ENCODE assay signal across 2 cellular contexts in the genomic region with DNA sequence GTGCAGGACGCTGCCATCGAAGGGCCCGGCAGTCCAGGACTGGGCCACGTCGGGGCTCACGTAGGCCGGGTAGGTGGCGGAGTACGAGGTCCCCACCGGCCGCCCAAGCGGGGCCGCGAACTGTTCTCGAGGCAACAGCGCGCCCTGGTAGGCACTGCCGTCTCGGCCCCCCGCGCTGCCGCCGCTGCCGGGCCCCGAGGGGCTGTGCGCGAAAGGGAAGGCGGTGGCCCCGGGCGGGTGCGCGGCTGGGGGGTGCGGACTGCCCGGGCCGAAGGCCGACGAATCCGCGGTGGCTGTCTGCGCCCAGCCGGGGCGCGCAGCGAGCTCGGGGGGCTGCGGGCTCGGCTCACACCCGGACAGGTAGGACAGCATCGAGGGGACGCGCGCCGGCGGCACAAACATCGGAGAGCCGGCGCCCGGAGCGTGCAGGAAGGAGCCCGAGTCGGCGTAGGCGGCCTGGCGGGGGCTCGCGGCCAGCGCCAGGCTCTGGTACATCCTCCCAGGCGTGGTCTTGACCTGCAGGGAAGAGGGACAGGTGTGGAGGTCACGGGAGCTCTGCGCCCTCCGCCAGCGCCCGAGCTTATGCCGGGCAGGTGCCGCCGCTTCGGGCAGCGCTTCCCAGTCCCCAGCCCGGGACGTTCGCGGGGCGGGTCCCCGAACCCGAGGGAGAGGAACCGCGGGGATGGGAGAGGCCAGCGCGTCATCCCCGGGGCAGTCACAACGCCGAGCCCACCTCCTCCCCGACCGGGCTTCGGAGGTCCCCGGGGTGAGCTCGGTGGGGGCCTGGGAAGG.
TF ChIP-seq lines count a peak whose summit lies in the region.

No MANE protein-coding gene starts in this region.

TF ChIP-seq in HEK293, 187 proteins besides CTCF, POLR2A, EP300 and RAD21 (continued from another document):
- TF ChIP-seq ZNF26 (tag by site-specific recombination; IDR thresholded peaks at IDR 0.05) (no peak), ZNF423 (tag by site-specific recombination; IDR thresholded peaks at IDR 0.05) (no peak), ZNF114 (tag by site-specific recombination; IDR thresholded peaks at IDR 0.05) (no peak), ZNF155 (tag by site-specific recombination; IDR thresholded peaks at IDR 0.05) (no peak)
TF ChIP-seq in HEK293: peak in this region for 0.

TF ChIP-seq in HepG2, 621 proteins besides CTCF, POLR2A, EP300 and RAD21 (continued from another document):
- TF ChIP-seq, protein P1, sequence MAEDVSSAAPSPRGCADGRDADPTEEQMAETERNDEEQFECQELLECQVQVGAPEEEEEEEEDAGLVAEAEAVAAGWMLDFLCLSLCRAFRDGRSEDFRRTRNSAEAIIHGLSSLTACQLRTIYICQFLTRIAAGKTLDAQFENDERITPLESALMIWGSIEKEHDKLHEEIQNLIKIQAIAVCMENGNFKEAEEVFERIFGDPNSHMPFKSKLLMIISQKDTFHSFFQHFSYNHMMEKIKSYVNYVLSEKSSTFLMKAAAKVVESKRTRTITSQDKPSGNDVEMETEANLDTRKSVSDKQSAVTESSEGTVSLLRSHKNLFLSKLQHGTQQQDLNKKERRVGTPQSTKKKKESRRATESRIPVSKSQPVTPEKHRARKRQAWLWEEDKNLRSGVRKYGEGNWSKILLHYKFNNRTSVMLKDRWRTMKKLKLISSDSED (CRISPR knock-in tag; IDR thresholded peaks at IDR 0.05) = no peak
- TF ChIP-seq CBFB (CRISPR knock-in tag; IDR thresholded peaks at IDR 0.05) = no peak
- TF ChIP-seq, protein P2, sequence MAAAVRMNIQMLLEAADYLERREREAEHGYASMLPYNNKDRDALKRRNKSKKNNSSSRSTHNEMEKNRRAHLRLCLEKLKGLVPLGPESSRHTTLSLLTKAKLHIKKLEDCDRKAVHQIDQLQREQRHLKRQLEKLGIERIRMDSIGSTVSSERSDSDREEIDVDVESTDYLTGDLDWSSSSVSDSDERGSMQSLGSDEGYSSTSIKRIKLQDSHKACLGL (CRISPR knock-in tag; IDR thresholded peaks at IDR 0.05) = no peak
- TF ChIP-seq RBM39 (IDR thresholded peaks at IDR 0.05; ENCODE audit: low read depth, low read length, poor library complexity, severe bottlenecking) = no peak
- no peak for TF ChIP-seq SAFB2 (CRISPR knock-in tag; IDR thresholded peaks at IDR 0.05; ENCODE audit: borderline replicate concordance, low read depth)
- no peak for TF ChIP-seq SNRNP70 (IDR thresholded peaks at IDR 0.05; ENCODE audit: low read depth, low read length)
- TF ChIP-seq ZBTB14 (CRISPR knock-in tag; IDR thresholded peaks at IDR 0.05) = no peak
- no peak for TF ChIP-seq MLLT10 (CRISPR knock-in tag; IDR thresholded peaks at IDR 0.05)
